20 cellular contexts compared by ENCODE assay signal in the genomic region with DNA sequence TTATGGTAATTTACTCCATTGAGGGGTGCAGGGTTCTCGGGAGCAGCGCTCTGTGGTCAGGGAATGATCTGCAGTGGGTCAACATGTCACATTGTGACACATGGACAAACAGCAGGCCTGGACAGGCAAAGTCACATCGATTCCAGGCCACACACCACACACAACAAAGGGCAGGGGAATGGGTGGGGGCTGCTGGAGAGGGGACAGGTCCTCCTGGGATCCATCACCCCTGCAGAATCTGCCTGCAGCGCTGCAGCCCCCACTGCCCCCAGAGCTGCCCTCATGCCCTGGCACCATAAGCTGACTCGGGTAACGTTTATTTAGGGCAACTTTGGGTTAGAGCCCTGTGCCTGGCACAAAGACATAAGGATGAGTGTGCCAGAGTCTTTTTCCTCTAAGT.
"Had no signal": no experiment of that assay in that cellular context is flagged by ENCODE, and none has a peak within 500 bp of the region (broad histone marks: within the 10 kb centered on the region; RNA-seq: fewer than 3 reads in every experiment).

No MANE protein-coding gene starts in this region.

- H3K4me3 ChIP-seq: esophagus squamous epithelium, gastroesophageal sphincter, ovary, right atrium auricular region, stomach, uterus had no signal

- FAIRE-seq: keratinocyte, small intestine had no signal

- H3K9me3 ChIP-seq: esophagus squamous epithelium, gastroesophageal sphincter, ovary, right atrium auricular region, stomach, uterus had no signal

- H3K27ac ChIP-seq: epithelial cell of prostate, esophagus squamous epithelium, gastroesophageal sphincter, ovary, right atrium auricular region, stomach, uterus had no signal

- H3K27me3 ChIP-seq: esophagus squamous epithelium, gastroesophageal sphincter, ovary, right atrium auricular region, stomach, uterus had no signal

- H3K4me1 ChIP-seq: gastroesophageal sphincter, right atrium auricular region, stomach, uterus had no signal

- DNase-seq: effector memory CD4-positive, alpha-beta T cell; esophagus squamous epithelium; foreskin fibroblast; glutamatergic neuron; immature natural killer cell; left ventricle myocardium superior; mesendoderm; naive thymus-derived CD4-positive, alpha-beta T cell; nephron progenitor cell; ovary; small intestine; stimulated activated CD4-positive, alpha-beta T cell treated with anti-CD3 and anti-CD28 coated beads, Interleukin-12 subunit alpha, Interleukin-12 subunit beta, amount 100 ng/mL, for 4 hours; stimulated activated naive CD4-positive, alpha-beta T cell; stomach; trophoblast cell; uterus had no signal

- H3K36me3 ChIP-seq: esophagus squamous epithelium, gastroesophageal sphincter, ovary, right atrium auricular region, stomach, uterus had no signal

- ATAC-seq: gastroesophageal sphincter; left ventricle myocardium superior; naive thymus-derived CD4-positive, alpha-beta T cell had no signal
